ENCODE assay signal across 23 cellular contexts in the genomic region with DNA sequence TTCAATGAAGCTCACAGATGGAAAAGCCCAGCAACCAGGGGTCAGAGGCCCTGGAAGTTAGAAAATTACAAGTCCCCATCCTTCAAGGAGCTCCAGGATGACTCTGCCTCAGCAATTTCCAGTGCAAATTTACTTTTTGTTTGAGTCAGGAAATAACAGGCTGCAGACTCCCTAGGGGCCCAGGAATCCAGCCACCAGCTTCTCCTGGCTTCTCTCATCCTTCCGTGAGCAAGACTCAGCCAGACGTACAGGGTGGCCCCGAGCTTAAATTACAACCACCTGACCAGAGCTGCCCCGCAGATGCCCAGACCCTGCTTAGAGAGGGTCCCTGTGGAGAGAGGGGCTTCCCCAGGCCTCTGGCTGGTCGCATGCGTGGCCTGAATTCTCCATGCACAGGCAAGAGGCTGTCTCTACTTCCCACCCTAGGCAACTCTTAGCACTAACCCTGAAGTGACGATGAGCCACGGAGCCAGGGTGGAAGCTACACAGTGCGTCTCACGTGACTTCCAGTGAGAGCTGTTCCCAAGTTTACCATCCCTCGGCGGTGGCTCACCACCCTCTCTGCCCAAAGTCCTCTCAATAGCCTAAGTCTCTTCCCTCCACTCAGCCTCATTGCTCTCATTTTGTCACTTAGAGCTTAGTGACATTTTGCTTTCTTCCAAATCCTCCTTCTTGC. TPM values are rescaled to one million over a fixed set of nuclear protein-coding genes. Genes with fewer than 3 reads are reported as not detected.
"Had no signal": no experiment of that assay in that cellular context is flagged by ENCODE, and none has a peak within 500 bp of the region (broad histone marks: within the 10 kb centered on the region; RNA-seq: fewer than 3 reads in every experiment).

No MANE protein-coding gene starts in this region.

- H3K36me3 ChIP-seq: brain microvascular endothelial cell, SJSA1, suprapubic skin had no signal

- H3K9me3 ChIP-seq: SJSA1, suprapubic skin had no signal

- H2AFZ ChIP-seq: hepatocyte had no signal

- H3K27me3 ChIP-seq: brain microvascular endothelial cell, hepatocyte, suprapubic skin had no signal

- DNase-seq: activated CD4-positive, alpha-beta T cell treated with anti-CD3 and anti-CD28 coated beads, Interleukin-2, amount 10 ng/mL, durations not matched to agents 24 days and 14 days; activated CD4-positive, CD25-positive, alpha-beta regulatory T cell; activated CD8-positive, alpha-beta memory T cell treated with anti-CD3 and anti-CD28 coated beads, Interleukin-2, amount 50 U/mL, for 4 hours; activated CD8-positive, alpha-beta T cell treated with anti-CD3 and anti-CD28 coated beads, Interleukin-2, amount 10 ng/mL, durations not matched to agents 7 days and 5 days; activated effector memory CD4-positive, alpha-beta T cell treated with anti-CD3 and anti-CD28 coated beads, Interleukin-2, amount 50 U/mL, for 16 hours; activated T-cell treated with anti-CD3 and anti-CD28 coated beads, Interleukin-2, amount 50 U/mL, for 48 hours; amniotic stem cell; brain microvascular endothelial cell; erythroblast; kidney; retina; stimulated activated CD4-positive, alpha-beta T cell treated with anti-CD3 and anti-CD28 coated beads, Interleukin-4, amount 100 ng/mL, for 24 hours; stimulated activated CD8-positive, alpha-beta memory T cell treated with anti-CD3 and anti-CD28 coated beads, Interleukin-4, amount 100 ng/mL, for 48 hours; stimulated activated naive CD4-positive, alpha-beta T cell treated with Interleukin-2 at 50 U/mL for 16 hours; T-helper 2 cell had no signal

- H3K27ac ChIP-seq: brain microvascular endothelial cell, hepatocyte, SJSA1, suprapubic skin had no signal

- H3K79me2 ChIP-seq: hepatocyte had no signal

- H3K4me1 ChIP-seq: SJSA1 had no signal

- H3K4me2 ChIP-seq: hepatocyte had no signal

- H3K4me3 ChIP-seq: hepatocyte, SJSA1, suprapubic skin had no signal

RNA-seq across cellular contexts. Expression of a gene that starts 27.1 kb away (rescaled TPM):
- total RNA-seq: activated CD4-positive, alpha-beta T cell treated with anti-CD3 and anti-CD28 coated beads, Interleukin-2, amount 10 ng/mL, durations not matched to agents 24 days and 14 days; activated CD8-positive, alpha-beta T cell treated with anti-CD3 and anti-CD28 coated beads, Interleukin-2, amount 10 ng/mL, durations not matched to agents 7 days and 5 days; activated naive CD4-positive, alpha-beta T cell treated with anti-CD3 and anti-CD28 coated beads, Interleukin-2, amount 50 U/mL, for 72 hours; hepatocyte; kidney; lower leg skin; mesenteric fat pad; myocyte; SJSA1; suprapubic skin had no signal
- polyA plus RNA-seq: hepatocyte had no signal

RNA-seq across cellular contexts. Expression of a gene that starts 32.7 kb away (rescaled TPM):
- total RNA-seq: activated CD4-positive, alpha-beta T cell treated with anti-CD3 and anti-CD28 coated beads, Interleukin-2, amount 10 ng/mL, durations not matched to agents 24 days and 14 days; activated CD8-positive, alpha-beta T cell treated with anti-CD3 and anti-CD28 coated beads, Interleukin-2, amount 10 ng/mL, durations not matched to agents 7 days and 5 days; activated naive CD4-positive, alpha-beta T cell treated with anti-CD3 and anti-CD28 coated beads, Interleukin-2, amount 50 U/mL, for 72 hours; kidney; mesenteric fat pad; myocyte; SJSA1; suprapubic skin; ureter had no signal

RNA-seq across cellular contexts. Expression of a gene that starts 37.5 kb away (rescaled TPM):
- total RNA-seq: myocyte had no signal
